1 cellular context compared by ENCODE assay signal in the genomic region with DNA sequence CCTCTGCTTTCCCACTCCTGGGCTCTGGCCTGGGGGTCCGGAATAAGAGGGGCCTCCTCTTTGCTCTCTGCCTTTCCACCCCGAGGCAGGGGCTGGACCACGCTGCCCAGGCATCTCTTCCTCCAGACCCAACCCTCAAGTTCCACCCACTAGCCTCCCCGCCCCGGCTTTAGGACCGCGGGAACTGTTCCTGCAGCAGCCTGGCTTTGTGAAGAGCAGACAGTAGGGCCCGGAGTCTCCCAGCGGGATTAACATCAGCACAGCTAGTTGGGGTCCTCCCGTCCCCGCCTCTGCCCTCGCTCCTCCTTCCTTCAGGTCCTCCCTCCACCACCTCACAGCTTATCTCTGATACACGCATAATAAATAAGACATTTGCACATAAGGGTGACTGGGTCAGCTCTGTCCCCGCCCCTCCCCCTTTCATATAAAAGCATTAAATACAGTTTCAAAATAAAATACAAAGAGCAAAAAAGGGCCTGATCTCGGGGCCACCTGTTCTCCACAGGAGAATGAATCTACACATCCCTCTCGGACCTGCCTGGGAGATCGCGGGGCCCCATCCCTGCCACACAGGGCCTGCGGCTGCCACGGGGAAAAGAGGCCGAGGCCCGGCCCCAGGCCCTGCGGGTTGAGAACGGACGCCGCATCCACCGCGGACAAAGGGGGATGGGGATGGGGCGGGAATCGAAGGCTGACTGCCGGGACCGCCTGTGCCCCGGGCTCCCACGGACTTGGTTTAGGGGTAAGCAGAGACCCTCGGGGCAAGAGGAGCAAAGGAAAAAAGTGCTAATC.
A peak's percentile ranks its signal among the peaks of the same experiment; 100 is the strongest.
TF ChIP-seq lines count a peak whose summit lies in the region.

No MANE protein-coding gene starts in this region.

TF ChIP-seq in HepG2, 621 proteins besides CTCF, POLR2A, EP300 and RAD21:
- no peak for TF ChIP-seq ZNF7 (CRISPR knock-in tag; IDR thresholded peaks at IDR 0.05)
- peak; percentile 62 for TF ChIP-seq RBM22 (optimal IDR thresholded peaks at IDR 0.05; ENCODE audit: low read length)
- TF ChIP-seq FOXK2 (IDR thresholded peaks at IDR 0.05) = no peak
- no peak for TF ChIP-seq KLF9 (CRISPR knock-in tag; IDR thresholded peaks at IDR 0.05; ENCODE audit: low read depth)
- TF ChIP-seq AGO2 (optimal IDR thresholded peaks at IDR 0.05; ENCODE audit: low read depth, low read length) = peak; percentile 62
- TF ChIP-seq NR2F2 (IDR thresholded peaks at IDR 0.05; ENCODE audit: borderline replicate concordance, low read depth) = no peak
- TF ChIP-seq ZNF883 (CRISPR knock-in tag; IDR thresholded peaks at IDR 0.05; ENCODE audit: not compliant biosample characterization) = no peak
- TF ChIP-seq ZNF496 (CRISPR knock-in tag; IDR thresholded peaks at IDR 0.05; ENCODE audit: insufficient replicate concordance) = no peak
- TF ChIP-seq, protein P1, sequence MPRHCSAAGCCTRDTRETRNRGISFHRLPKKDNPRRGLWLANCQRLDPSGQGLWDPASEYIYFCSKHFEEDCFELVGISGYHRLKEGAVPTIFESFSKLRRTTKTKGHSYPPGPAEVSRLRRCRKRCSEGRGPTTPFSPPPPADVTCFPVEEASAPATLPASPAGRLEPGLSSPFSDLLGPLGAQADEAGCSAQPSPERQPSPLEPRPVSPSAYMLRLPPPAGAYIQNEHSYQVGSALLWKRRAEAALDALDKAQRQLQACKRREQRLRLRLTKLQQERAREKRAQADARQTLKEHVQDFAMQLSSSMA (CRISPR knock-in tag; IDR thresholded peaks at IDR 0.05) = no peak
